In genomic region chr14:105090493-105091334, GRCh38 we compare ENCODE assay signal across 8 cellular contexts. TPM values are rescaled to one million over a fixed set of nuclear protein-coding genes. Genes with fewer than 3 reads are reported as not detected.
DNase-seq lines count a peak whose midpoint lies in the region; ATAC-seq, FAIRE-seq and TF ChIP-seq lines count a peak whose summit lies in the region.

No MANE protein-coding gene starts in this region.

- ATAC-seq in naive thymus-derived CD8-positive, alpha-beta T cell, result peak; percentile 27 to 32
- ATAC-seq in stimulated activated memory B cell treated with anti-CD40 and anti-IgM and Interleukin-4, amounts not matched to agents 10 μg/mL and 1 μg/mL and 100 μg/mL, for 72 hours, result peak; percentile 66
- no peak for ATAC-seq in HG03342 (IDR thresholded peaks at IDR 0.05; ENCODE audit: unreplicated experiment)

- peak; percentile 99 for TF ChIP-seq CTCF in LNCaP clone FGC (IDR thresholded peaks at IDR 0.05; ENCODE audit: control insufficient read depth, extremely low read depth, insufficient read depth)

- peaks cover 9% of the 10 kb centered on the region for H3K4me1 Mint-ChIP-seq in activated T-helper 1 cell treated with anti-CD3 and anti-CD28 coated beads, Interleukin-12 subunit alpha, Interleukin-12 subunit beta, Interleukin-2, Interleukin-4 antibody, amounts not matched to agents 30 ng/mL and 10 ng/mL and 1 ng/mL, durations not matched to agents 14 hours and 24 hours and 36 hours (ENCODE audit: low read depth)
- H3K4me1 Mint-ChIP-seq in naive thymus-derived CD8-positive, alpha-beta T cell, result peaks cover 17 to 48% (median 32%) of the 10 kb centered on the region in 4 donors
- H3K4me1 Mint-ChIP-seq in stimulated activated memory B cell treated with anti-CD40 and anti-IgM and Interleukin-4, amounts not matched to agents 10 μg/mL and 1 μg/mL and 100 μg/mL, for 72 hours, result peaks cover 53% of the 10 kb centered on the region

- H3K36me3 Mint-ChIP-seq in activated T-helper 1 cell treated with anti-CD3 and anti-CD28 coated beads, Interleukin-12 subunit alpha, Interleukin-12 subunit beta, Interleukin-2, Interleukin-4 antibody, amounts not matched to agents 30 ng/mL and 10 ng/mL and 1 ng/mL, durations not matched to agents 14 hours and 24 hours and 36 hours (ENCODE audit: low read depth), result no peaks in the 10 kb centered on the region
- H3K36me3 Mint-ChIP-seq in naive thymus-derived CD8-positive, alpha-beta T cell, result no peaks in the 10 kb centered on the region
- no peaks in the 10 kb centered on the region for H3K36me3 Mint-ChIP-seq in stimulated activated memory B cell treated with anti-CD40 and anti-IgM and Interleukin-4, amounts not matched to agents 10 μg/mL and 1 μg/mL and 100 μg/mL, for 72 hours

- FAIRE-seq in GM12891 (lab: Jason Lieb, UNC), result peak; percentile 96

- TF ChIP-seq POLR2A in GM12891 (IDR thresholded peaks at IDR 0.05; ENCODE audit: low read depth, low read length), result no peak

- peak overlapping the region; percentile 44 for H3K4me3 Mint-ChIP-seq in activated T-helper 1 cell treated with anti-CD3 and anti-CD28 coated beads, Interleukin-12 subunit alpha, Interleukin-12 subunit beta, Interleukin-2, Interleukin-4 antibody, amounts not matched to agents 30 ng/mL and 10 ng/mL and 1 ng/mL, durations not matched to agents 14 hours and 24 hours and 36 hours
- peak overlapping the region; percentile 1 to 66 (median 27) for H3K4me3 Mint-ChIP-seq in naive thymus-derived CD8-positive, alpha-beta T cell
- no peak overlapping the region for H3K4me3 Mint-ChIP-seq in stimulated activated memory B cell treated with anti-CD40 and anti-IgM and Interleukin-4, amounts not matched to agents 10 μg/mL and 1 μg/mL and 100 μg/mL, for 72 hours

- no peak overlapping the region for H3K4me3 ChIP-seq in LNCaP clone FGC (ENCODE audit: low read depth, low read length)

- peaks cover 5% of the 10 kb centered on the region for H3K27me3 Mint-ChIP-seq in activated T-helper 1 cell treated with anti-CD3 and anti-CD28 coated beads, Interleukin-12 subunit alpha, Interleukin-12 subunit beta, Interleukin-2, Interleukin-4 antibody, amounts not matched to agents 30 ng/mL and 10 ng/mL and 1 ng/mL, durations not matched to agents 14 hours and 24 hours and 36 hours (ENCODE audit: insufficient read depth)
- no peaks in the 10 kb centered on the region for H3K27me3 Mint-ChIP-seq in naive thymus-derived CD8-positive, alpha-beta T cell
- peaks cover 21% of the 10 kb centered on the region for H3K27me3 Mint-ChIP-seq in stimulated activated memory B cell treated with anti-CD40 and anti-IgM and Interleukin-4, amounts not matched to agents 10 μg/mL and 1 μg/mL and 100 μg/mL, for 72 hours

- H3K27ac Mint-ChIP-seq in activated T-helper 1 cell treated with anti-CD3 and anti-CD28 coated beads, Interleukin-12 subunit alpha, Interleukin-12 subunit beta, Interleukin-2, Interleukin-4 antibody, amounts not matched to agents 30 ng/mL and 10 ng/mL and 1 ng/mL, durations not matched to agents 14 hours and 24 hours and 36 hours, result peak overlapping the region; percentile 62
- peak overlapping the region; percentile 32 to 90 (median 79) for H3K27ac Mint-ChIP-seq in naive thymus-derived CD8-positive, alpha-beta T cell
- H3K27ac Mint-ChIP-seq in stimulated activated memory B cell treated with anti-CD40 and anti-IgM and Interleukin-4, amounts not matched to agents 10 μg/mL and 1 μg/mL and 100 μg/mL, for 72 hours, result no peak overlapping the region

- DNase-seq in GM12891 (ENCODE audit: insufficient read length, low spot score), result peak; percentile 77
- DNase-seq in LNCaP clone FGC (ENCODE audit: low read depth), result peak; percentile 35
- DNase-seq in RPMI8226, result peak; percentile 87
- peak; percentile 80 for DNase-seq in activated T-helper 1 cell treated with anti-CD3 and anti-CD28 coated beads, Interleukin-12 subunit alpha, Interleukin-12 subunit beta, Interleukin-2, Interleukin-4 antibody, amounts not matched to agents 30 ng/mL and 10 ng/mL and 1 ng/mL, durations not matched to agents 14 hours and 24 hours and 36 hours (ENCODE audit: low spot score)
- peak; percentile 55 for DNase-seq in fibroblast of gingiva (ENCODE audit: low read depth)
- DNase-seq in naive thymus-derived CD8-positive, alpha-beta T cell, result peak; percentile 62 to 92 (median 83)

- H3K9me3 Mint-ChIP-seq in activated T-helper 1 cell treated with anti-CD3 and anti-CD28 coated beads, Interleukin-12 subunit alpha, Interleukin-12 subunit beta, Interleukin-2, Interleukin-4 antibody, amounts not matched to agents 30 ng/mL and 10 ng/mL and 1 ng/mL, durations not matched to agents 14 hours and 24 hours and 36 hours, result no peaks in the 10 kb centered on the region
- no peaks in the 10 kb centered on the region for H3K9me3 Mint-ChIP-seq in naive thymus-derived CD8-positive, alpha-beta T cell
- H3K9me3 Mint-ChIP-seq in stimulated activated memory B cell treated with anti-CD40 and anti-IgM and Interleukin-4, amounts not matched to agents 10 μg/mL and 1 μg/mL and 100 μg/mL, for 72 hours, result no peaks in the 10 kb centered on the region

- intact Hi-C loops in activated T-helper 1 cell treated with anti-CD3 and anti-CD28 coated beads, Interleukin-12 subunit alpha, Interleukin-12 subunit beta, Interleukin-2, Interleukin-4 antibody, amounts not matched to agents 30 ng/mL and 10 ng/mL and 1 ng/mL, durations not matched to agents 14 hours and 24 hours and 36 hours (cut with micrococcal nuclease), result loop anchor here (1.0 to 5.0 kb wide), 9 partner anchors 25 to 402 kb away; partner anchors contain the start of genes BRF1, GPR132, JAG2 and MTA1

- POLR2A ChIA-PET in naive thymus-derived CD8-positive, alpha-beta T cell (lab: Charles Lee), result interaction anchor here (0.6 to 8.5 kb wide), 9 partner anchors 17 to 399 kb away, joined by 3 to 234 read pairs (median 5); partner anchors contain the start of genes CDCA4 and GPR132

TF ChIP-seq in GM12891, 5 proteins besides CTCF, POLR2A, EP300 and RAD21:
- TF ChIP-seq SPI1 (IDR thresholded peaks at IDR 0.05; ENCODE audit: low read depth, low read length) (no peak), POLR2AphosphoS5 (IDR thresholded peaks at IDR 0.05; ENCODE audit: low read depth, low read length) (no peak), TAF1 (IDR thresholded peaks at IDR 0.05; ENCODE audit: low read depth, low read length) (no peak), PAX5 (IDR thresholded peaks at IDR 0.05; ENCODE audit: insufficient read depth, low read length, severe bottlenecking) (no peak), POU2F2 (IDR thresholded peaks at IDR 0.05; ENCODE audit: low read depth, low read length) (no peak)

RNA-seq across cellular contexts. Expression of gene GPR132, which starts 25.5 kb away (rescaled TPM):
- polyA plus RNA-seq in GM12891 (2012; ENCODE audit: low read depth, missing spikeins), result 18.8 TPM
- 24.6 and 24.9 TPM in 2 replicates for total RNA-seq in activated T-helper 1 cell treated with anti-CD3 and anti-CD28 coated beads, Interleukin-12 subunit alpha, Interleukin-12 subunit beta, Interleukin-2, Interleukin-4 antibody, amounts not matched to agents 30 ng/mL and 10 ng/mL and 1 ng/mL, durations not matched to agents 14 hours and 24 hours and 36 hours
- total RNA-seq in naive thymus-derived CD8-positive, alpha-beta T cell, result 10 to 100 TPM; 36.3 to 41.4 TPM
- 10 to 100 TPM in 1 of 3 donors, 1 to 10 TPM in 2; 9.4 to 37.2 (median 9.7) TPM for polyA plus RNA-seq in naive thymus-derived CD8-positive, alpha-beta T cell

Comparison
In these comparisons a context has a peak if more than half of its experiments do, and no peak if none do; other contexts are left out.
1. DNase-seq: peak in every context shown above with its lines; median percentile 87 in RPMI8226; 83 in naive thymus-derived CD8-positive, alpha-beta T cell; 80 in activated T-helper 1 cell treated with anti-CD3 and anti-CD28 coated beads, Interleukin-12 subunit alpha, Interleukin-12 subunit beta, Interleukin-2, Interleukin-4 antibody, amounts not matched to agents 30 ng/mL and 10 ng/mL and 1 ng/mL, durations not matched to agents 14 hours and 24 hours and 36 hours; 77 in GM12891; 55 in fibroblast of gingiva; 35 in LNCaP clone FGC.